In genomic region chr5:76556511-76557221, GRCh38 we compare ENCODE assay signal across 9 cellular contexts.
DNase-seq lines count a peak whose midpoint lies in the region; ATAC-seq lines count a peak whose summit lies in the region.
"Had no signal": no experiment of that assay in that cellular context is flagged by ENCODE, and none has a peak within 500 bp of the region (broad histone marks: within the 10 kb centered on the region; RNA-seq: fewer than 3 reads in every experiment).

No MANE protein-coding gene starts in this region.

- peaks cover 0 to 20% of the 10 kb centered on the region in 2 donors for H3K4me1 ChIP-seq in naive thymus-derived CD4-positive, alpha-beta T cell (ENCODE audit: control insufficient read depth in 2 of 2, insufficient read depth in 2 of 2, low read length in 2 of 2)

- intact Hi-C loops in naive thymus-derived CD4-positive, alpha-beta T cell (cut with micrococcal nuclease), result loop anchor here in 1 of 2 donors (1.0 kb wide), 1 partner anchor 9 kb away; no protein-coding TSS in a partner anchor

- no peaks in the 10 kb centered on the region for H3K27me3 Mint-ChIP-seq in naive thymus-derived CD4-positive, alpha-beta T cell

- H3K27ac ChIP-seq in naive thymus-derived CD4-positive, alpha-beta T cell (ENCODE audit: low read depth, low read length), result no peak overlapping the region

- no peak overlapping the region for H3K4me3 Mint-ChIP-seq in naive thymus-derived CD4-positive, alpha-beta T cell

- no peaks in the 10 kb centered on the region for H3K27me3 ChIP-seq in naive thymus-derived CD4-positive, alpha-beta T cell (ENCODE audit: control insufficient read depth in 2 of 2, insufficient read depth in 2 of 2, low read length in 2 of 2)

- peak overlapping the region in 8 of 9 donors; percentile 10 to 69 (median 48) for H3K27ac Mint-ChIP-seq in naive thymus-derived CD4-positive, alpha-beta T cell

- peaks cover 3 to 39% (median 15%) of the 10 kb centered on the region in 5 donors for H3K36me3 Mint-ChIP-seq in naive thymus-derived CD4-positive, alpha-beta T cell

- peaks cover 11 to 50% (median 35%) of the 10 kb centered on the region in 7 donors for H3K4me1 Mint-ChIP-seq in naive thymus-derived CD4-positive, alpha-beta T cell

- peaks cover 0 to 1% (median 0%) of the 10 kb centered on the region in 3 experiments for H3K36me3 ChIP-seq in naive thymus-derived CD4-positive, alpha-beta T cell (ENCODE audit: control insufficient read depth in 2 of 3, insufficient read depth in 3 of 3, low read length in 3 of 3)

- CTCF ChIA-PET in naive thymus-derived CD4-positive, alpha-beta T cell (lab: Charles Lee), result no interaction called here

- no peak for DNase-seq in naive thymus-derived CD4-positive, alpha-beta T cell
- DNase-seq in NCI-H2029 (lab: John Stamatoyannopoulos, UW) (no peak), RPMI8226 (no peak)
- DNase-seq in activated CD4-positive, CD25-positive, alpha-beta regulatory T cell (lab: John Stamatoyannopoulos, UW), result no peak
- DNase-seq: cortex of kidney, NCI-H2171 had no signal

- ATAC-seq in GM18520 (IDR thresholded peaks at IDR 0.05; ENCODE audit: unreplicated experiment) (peak; percentile 87), GM21381 (IDR thresholded peaks at IDR 0.05; ENCODE audit: unreplicated experiment) (peak; percentile 85), HG03175 (IDR thresholded peaks at IDR 0.05; ENCODE audit: unreplicated experiment) (peak; percentile 95)
- peak; percentile 57 for ATAC-seq in naive thymus-derived CD4-positive, alpha-beta T cell

- H3K4me3 ChIP-seq in naive thymus-derived CD4-positive, alpha-beta T cell (ENCODE audit: low read length), result no peak overlapping the region

- POLR2A ChIA-PET in naive thymus-derived CD4-positive, alpha-beta T cell (lab: Charles Lee), result no interaction called here

- H3K9me3 ChIP-seq in naive thymus-derived CD4-positive, alpha-beta T cell (ENCODE audit: control insufficient read depth in 2 of 3, low read length in 3 of 3), result no peaks in the 10 kb centered on the region

- H3K9me3 Mint-ChIP-seq in naive thymus-derived CD4-positive, alpha-beta T cell, result no peaks in the 10 kb centered on the region
